In the genomic region with DNA sequence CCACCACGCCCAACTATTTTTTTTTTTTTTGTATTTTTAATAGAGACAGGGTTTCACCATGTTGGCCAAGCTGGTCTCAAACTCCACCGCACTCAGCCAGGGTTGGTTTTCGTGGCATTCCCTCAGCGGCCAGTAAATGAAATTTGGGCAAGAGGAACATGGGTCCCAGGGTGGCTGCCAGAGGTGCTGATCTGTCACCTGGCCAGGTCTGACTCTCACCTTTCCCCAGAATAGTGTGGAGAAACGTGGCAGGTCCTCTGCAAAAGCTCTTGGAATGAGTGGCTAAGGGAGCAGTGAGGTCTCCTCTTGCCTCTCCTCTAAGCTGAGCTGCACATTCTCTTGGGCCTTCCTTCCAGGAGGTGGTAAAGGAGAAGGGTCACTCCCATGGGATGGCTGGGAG, we compare ENCODE assay signal across 26 cellular contexts.
A peak's percentile ranks its signal among the peaks of the same experiment; 100 is the strongest.
DNase-seq lines count a peak whose midpoint lies in the region; ATAC-seq, FAIRE-seq and TF ChIP-seq lines count a peak whose summit lies in the region.
"Had no signal": no experiment of that assay in that cellular context is flagged by ENCODE, and none has a peak within 500 bp of the region (broad histone marks: within the 10 kb centered on the region; RNA-seq: fewer than 3 reads in every experiment).

No MANE protein-coding gene starts in this region.

- H3K36me3 Mint-ChIP-seq in endodermal cell (ENCODE audit: low read depth) = no peaks in the 10 kb centered on the region
- H3K36me3 Mint-ChIP-seq: CD14-positive monocyte; CD4-positive, alpha-beta memory T cell; CD4-positive, CD25-positive, alpha-beta regulatory T cell; CD8-positive, alpha-beta memory T cell had no signal

- H3K9ac ChIP-seq in endodermal cell (ENCODE audit: extremely low read depth, low read length, poor library complexity, severe bottlenecking) = no peak overlapping the region
- H3K9ac ChIP-seq: BLaER1 had no signal

- no peak for FAIRE-seq in urothelium cell line (lab: Jason Lieb, UNC)
- FAIRE-seq: A549, GM12878, GM19239 had no signal

- H3K27me3 Mint-ChIP-seq in endodermal cell (ENCODE audit: insufficient read depth) = peaks cover 13% of the 10 kb centered on the region
- H3K27me3 Mint-ChIP-seq: CD4-positive, alpha-beta memory T cell; CD4-positive, CD25-positive, alpha-beta regulatory T cell; CD8-positive, alpha-beta memory T cell had no signal

- no peak overlapping the region for H3K4me3 ChIP-seq in endodermal cell (ENCODE audit: low read length)
- H3K4me3 ChIP-seq: A549, BLaER1, GM12878 had no signal

- H3K4me1 Mint-ChIP-seq in endodermal cell = peaks cover 2% of the 10 kb centered on the region
- H3K4me1 Mint-ChIP-seq: CD14-positive monocyte; CD4-positive, CD25-positive, alpha-beta regulatory T cell; CD8-positive, alpha-beta memory T cell had no signal

- ATAC-seq in Right ventricle myocardium superior (ENCODE audit: poor library complexity) = no peak
- ATAC-seq: A549, GM12878 had no signal

- H3K9me3 Mint-ChIP-seq in endodermal cell = no peaks in the 10 kb centered on the region

- H3K4me1 ChIP-seq in endodermal cell (ENCODE audit: control insufficient read depth, insufficient read depth, low read length) = no peaks in the 10 kb centered on the region
- H3K4me1 ChIP-seq: A549, BE2C had no signal

- no peaks in the 10 kb centered on the region for H3K9me3 ChIP-seq in endodermal cell (ENCODE audit: control insufficient read depth, low read length)
- H3K9me3 ChIP-seq: A549, BE2C had no signal

- DNase-seq in cardiac septum (ENCODE audit: low spot score) = peak; percentile 38
- no peak for DNase-seq in Right ventricle myocardium superior
- peak; percentile 4 for DNase-seq in AG20443 (ENCODE audit: low spot score)
- DNase-seq in endodermal cell = peak; percentile 22
- peak; percentile 4 for DNase-seq in mucosa of gallbladder (ENCODE audit: low spot score)
- no peak for DNase-seq in NCI-H1694 treated with DMSO at 0.1 percent for 48 hours (lab: John Stamatoyannopoulos, UW)
- no peak for DNase-seq in urothelium cell line (ENCODE audit: low spot score)
- DNase-seq: BE2C; C1 segment of cervical spinal cord; CD4-positive, alpha-beta memory T cell; CD4-positive, CD25-positive, alpha-beta regulatory T cell; CD8-positive, alpha-beta memory T cell; COR-L47; DMS 273 treated with DMSO at 0.1 percent for 48 hours; DMS153; DMS53; DMS79; DND-41; EL; GDM1 had no signal

- TF ChIP-seq CTCF in endodermal cell (conservative IDR thresholded peaks at IDR 0.05) = no peak

- 87 to 93% methylated on average over 4 of the region's 5 CpGs for WGBS in endodermal cell (ENCODE audit: insufficient coverage in 1 of 2, insufficient read length in 1 of 2), 2 experiments

- intact Hi-C loops in cardiac septum (cut with DNase I) = no loop called here
- intact Hi-C loops in Right ventricle myocardium superior (cut with DNase I) = no loop called here

- no peak overlapping the region for H3K4me3 Mint-ChIP-seq in endodermal cell
- H3K4me3 Mint-ChIP-seq: CD14-positive monocyte; CD4-positive, alpha-beta memory T cell; CD4-positive, CD25-positive, alpha-beta regulatory T cell; CD8-positive, alpha-beta memory T cell had no signal

- no peak overlapping the region for H3K27ac Mint-ChIP-seq in endodermal cell
- H3K27ac Mint-ChIP-seq: CD4-positive, alpha-beta memory T cell; CD8-positive, alpha-beta memory T cell had no signal

- H3K27me3 ChIP-seq in endodermal cell (ENCODE audit: control insufficient read depth, insufficient read depth, low read length, poor library complexity, severe bottlenecking) = no peaks in the 10 kb centered on the region
- H3K27me3 ChIP-seq: BE2C, BLaER1 had no signal

- no peaks in the 10 kb centered on the region for H3K36me3 ChIP-seq in endodermal cell (ENCODE audit: control insufficient read depth, insufficient read depth, low read length)
- H3K36me3 ChIP-seq: BE2C, BLaER1 had no signal

- no peak overlapping the region for H3K27ac ChIP-seq in endodermal cell (ENCODE audit: low read depth, low read length)
- H3K27ac ChIP-seq: 22Rv1, A549, BLaER1 had no signal

Comparison
In these comparisons a context has a peak if more than half of its experiments do, and no peak if none do; other contexts are left out.
1. DNase-seq: peak in cardiac septum (single experiment), AG20443 (single experiment), endodermal cell (single experiment) and mucosa of gallbladder (single experiment); none in Right ventricle myocardium superior (single experiment), NCI-H1694 treated with DMSO at 0.1 percent for 48 hours (single experiment) and urothelium cell line (single experiment).